In the genomic region with DNA sequence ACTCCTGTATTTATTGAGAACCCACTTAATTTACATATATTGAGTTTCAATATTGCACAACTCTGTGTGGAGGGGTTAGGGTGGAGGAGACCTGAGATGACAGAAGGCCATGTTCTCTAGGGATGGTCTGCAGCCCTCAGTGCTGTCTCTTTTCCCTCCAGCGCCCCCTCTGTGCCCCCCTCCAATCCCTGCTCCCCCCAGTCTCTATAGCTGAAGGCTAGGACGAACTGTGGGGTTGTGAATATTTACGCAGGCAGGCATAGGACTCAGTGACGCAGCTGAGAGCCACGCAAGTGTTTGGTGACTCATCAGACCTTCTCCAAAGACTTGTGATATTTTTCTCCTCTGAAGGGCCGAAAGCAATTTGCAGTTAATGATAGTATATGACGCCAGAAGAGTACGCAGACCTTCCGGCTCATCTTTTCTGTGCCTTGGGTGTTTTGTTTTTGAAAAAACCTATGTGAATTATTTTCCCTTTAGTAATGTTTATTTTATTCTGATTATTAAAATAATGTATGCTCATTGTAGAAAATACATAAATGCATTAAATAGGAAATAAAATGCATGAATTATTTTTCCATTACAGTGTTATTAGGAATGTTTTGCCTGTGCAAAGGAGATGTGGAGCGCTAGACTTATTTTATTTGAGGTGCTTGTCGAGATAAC, we compare ENCODE assay signal across 13 cellular contexts. TPM values are rescaled to one million over a fixed set of nuclear protein-coding genes. Genes with fewer than 3 reads are reported as not detected.
DNase-seq lines count a peak whose midpoint lies in the region; ATAC-seq, FAIRE-seq and TF ChIP-seq lines count a peak whose summit lies in the region.
"Had no signal": no experiment of that assay in that cellular context is flagged by ENCODE, and none has a peak within 500 bp of the region (broad histone marks: within the 10 kb centered on the region; RNA-seq: fewer than 3 reads in every experiment).

No MANE protein-coding gene starts in this region.

- H3K27ac Mint-ChIP-seq in natural killer cell = peak overlapping the region; percentile 79 to 86
- H3K27ac Mint-ChIP-seq: nephron had no signal

- TF ChIP-seq RAD21 in K562 (CRISPR knock-in tag; conservative IDR thresholded peaks at IDR 0.05 in 1 of 2, IDR thresholded peaks at IDR 0.05 in 1 of 2) = no peak

- peak overlapping the region in 1 of 2 experiments; percentile 14; a peak in 2 of 4 replicates for H3K9ac ChIP-seq in K562 (ENCODE audit: insufficient read depth in 1 of 2, low read depth in 2 of 2, low read length in 2 of 2)

- no peak overlapping the region for H3K4me3 ChIP-seq in NB4 (ENCODE audit: low read depth, low read length)
- H3K4me3 ChIP-seq in K562 = no peak overlapping the region
- no peak overlapping the region for H3K4me3 ChIP-seq in foreskin fibroblast (ENCODE audit: low read depth in 1 of 2, low read length in 2 of 2)
- H3K4me3 ChIP-seq: heart left ventricle, uterus had no signal

- no TSS peak for BruUV-seq in K562 (replicated peaks; lab: Mats Ljungman, UMichigan)

- TF ChIP-seq CTCF in NB4 (IDR thresholded peaks at IDR 0.05; ENCODE audit: low read depth, low read length) (no peak), K562 (IDR thresholded peaks at IDR 0.05 in 2 of 3, conservative IDR thresholded peaks at IDR 0.05 in 1 of 3; ENCODE audit: insufficient read depth in 2 of 3, low read depth in 1 of 3, low read length in 3 of 3) (no peak), natural killer cell (IDR thresholded peaks at IDR 0.05) (no peak), foreskin fibroblast (IDR thresholded peaks at IDR 0.05; ENCODE audit: low read depth, low read length) (no peak)

- H2AFZ ChIP-seq in K562 (ENCODE audit: low read depth, low read length) = peak overlapping the region; percentile 41

- POLR2A ChIA-PET in K562 (lab: Yijun Ruan, JAX) = interaction anchor here (0.6 to 1.6 kb wide), 5 partner anchors 9 to 192 kb away, joined by 3 to 9 read pairs (median 4); no protein-coding TSS in a partner anchor

- DNase-seq in DMS53 treated with DMSO at 0.1 percent for 48 hours (lab: John Stamatoyannopoulos, UW; ENCODE audit: unreplicated experiment) = peak; percentile 56
- DNase-seq in NB4 (ENCODE audit: low read depth) = peak; percentile 73
- peak; percentile 56 to 81 (median 67) for DNase-seq in K562 (ENCODE audit: extremely low read depth in 1 of 4, low spot score in 3 of 4)
- DNase-seq in natural killer cell = no peak
- no peak for DNase-seq in foreskin fibroblast
- no peak for DNase-seq in SKM-1 treated with dmso at 0.1 percent for 144 hours (lab: John Stamatoyannopoulos, UW; ENCODE audit: unreplicated experiment)
- DNase-seq: activated CD4-positive, alpha-beta T cell treated with anti-CD3 and anti-CD28 coated beads, Interleukin-2, amount 50 U/mL, for 4 hours; heart left ventricle; uterus had no signal

- no peaks in the 10 kb centered on the region for H3K9me3 ChIP-seq in K562 (replicated peaks; ENCODE audit: control insufficient read depth, insufficient read depth, low read depth, low read length)
- H3K9me3 ChIP-seq: heart left ventricle, uterus had no signal

- no peaks in the 10 kb centered on the region for H3K27me3 Mint-ChIP-seq in natural killer cell (ENCODE audit: low read depth in 2 of 2)
- H3K27me3 Mint-ChIP-seq: brain had no signal

- no peaks in the 10 kb centered on the region for H3K27me3 ChIP-seq in K562 (ENCODE audit: control insufficient read depth in 2 of 2, insufficient read depth in 2 of 2, low read length in 2 of 2)
- H3K27me3 ChIP-seq: heart left ventricle, uterus had no signal

- peaks cover 34 to 52% of the 10 kb centered on the region in 2 experiments for H3K4me1 ChIP-seq in K562 (replicated peaks in 1 of 2; ENCODE audit: control insufficient read depth in 2 of 2, insufficient read depth in 2 of 2, low read length in 2 of 2)
- H3K4me1 ChIP-seq: uterus had no signal

- peak; percentile 95 for FAIRE-seq in K562 (lab: Jason Lieb, UNC)

- in situ Hi-C loops in K562 (cut with MboI) = no loop called here

- H3K36me3 Mint-ChIP-seq in natural killer cell = no peaks in the 10 kb centered on the region
- H3K36me3 Mint-ChIP-seq: brain had no signal

- peak overlapping the region; percentile 65; the same call in 2 of the 3 replicates for H3K27ac ChIP-seq in K562 (ENCODE audit: extremely low read depth, low read depth, low read length)
- H3K27ac ChIP-seq: heart left ventricle, uterus had no signal

- H3K9me3 Mint-ChIP-seq in natural killer cell = no peaks in the 10 kb centered on the region
- H3K9me3 Mint-ChIP-seq: brain, nephron had no signal

- no peak for TF ChIP-seq EP300 in K562 (IDR thresholded peaks at IDR 0.05; ENCODE audit: low read length)

- no peaks in the 10 kb centered on the region for H3K9me1 ChIP-seq in K562 (ENCODE audit: control insufficient read depth, insufficient read depth, low read length)

- H4K20me1 ChIP-seq in K562 (replicated peaks; ENCODE audit: control insufficient read depth, insufficient read depth, low read length) = peaks cover 5% of the 10 kb centered on the region; the same call in 1 of the 2 replicates

- H3K4me2 ChIP-seq in K562 (ENCODE audit: insufficient read depth, low read length) = no peak overlapping the region

- intact Hi-C loops in K562 (cut with micrococcal nuclease) = no loop called here
- intact Hi-C loops in natural killer cell (cut with micrococcal nuclease) = no loop called here

- peak overlapping the region; percentile 21 for H3K4me3 Mint-ChIP-seq in natural killer cell
- H3K4me3 Mint-ChIP-seq: brain, nephron had no signal

- peak; percentile 79 for ATAC-seq in K562
- ATAC-seq in natural killer cell = peak; percentile 72 to 84 (median 81)
- ATAC-seq in GM18517 (IDR thresholded peaks at IDR 0.05; ENCODE audit: unreplicated experiment) = no peak
- ATAC-seq in GM21360 (IDR thresholded peaks at IDR 0.05; ENCODE audit: unreplicated experiment) = no peak
- ATAC-seq: heart left ventricle had no signal

- CTCF ChIA-PET in K562 (lab: Yijun Ruan, JAX; ENCODE audit: low intra/inter-chr PET ratio) = no interaction called here

- no peaks in the 10 kb centered on the region for H3K36me3 ChIP-seq in K562 (ENCODE audit: control insufficient read depth, insufficient read depth, low read length)
- H3K36me3 ChIP-seq: heart left ventricle, uterus had no signal

- 0% methylated on average over 11 of the region's 11 CpGs for WGBS in K562 (ENCODE audit: insufficient coverage, low coverage, missing lambda C conversion rate)

- TF ChIP-seq POLR2A in NB4 (IDR thresholded peaks at IDR 0.05; ENCODE audit: extremely low read depth, insufficient read length) (no peak), K562 (conservative IDR thresholded peaks at IDR 0.05) (no peak)

- peaks cover 40 to 55% of the 10 kb centered on the region in 2 donors for H3K4me1 Mint-ChIP-seq in natural killer cell

- no peaks in the 10 kb centered on the region for H3K79me2 ChIP-seq in K562 (ENCODE audit: control insufficient read depth, insufficient read depth, low read length)

TF ChIP-seq in K562, 482 proteins besides CTCF, POLR2A, EP300 and RAD21 (continues in another document):
- TF ChIP-seq ARID1B (IDR thresholded peaks at IDR 0.05) (peak; percentile 63), BCOR (IDR thresholded peaks at IDR 0.05) (no peak), ZNF696 (CRISPR knock-in tag; conservative IDR thresholded peaks at IDR 0.05) (no peak), KLF13 (tag; IDR thresholded peaks at IDR 0.05; ENCODE audit: borderline replicate concordance, low read depth) (no peak)
- TF ChIP-seq, protein P1, sequence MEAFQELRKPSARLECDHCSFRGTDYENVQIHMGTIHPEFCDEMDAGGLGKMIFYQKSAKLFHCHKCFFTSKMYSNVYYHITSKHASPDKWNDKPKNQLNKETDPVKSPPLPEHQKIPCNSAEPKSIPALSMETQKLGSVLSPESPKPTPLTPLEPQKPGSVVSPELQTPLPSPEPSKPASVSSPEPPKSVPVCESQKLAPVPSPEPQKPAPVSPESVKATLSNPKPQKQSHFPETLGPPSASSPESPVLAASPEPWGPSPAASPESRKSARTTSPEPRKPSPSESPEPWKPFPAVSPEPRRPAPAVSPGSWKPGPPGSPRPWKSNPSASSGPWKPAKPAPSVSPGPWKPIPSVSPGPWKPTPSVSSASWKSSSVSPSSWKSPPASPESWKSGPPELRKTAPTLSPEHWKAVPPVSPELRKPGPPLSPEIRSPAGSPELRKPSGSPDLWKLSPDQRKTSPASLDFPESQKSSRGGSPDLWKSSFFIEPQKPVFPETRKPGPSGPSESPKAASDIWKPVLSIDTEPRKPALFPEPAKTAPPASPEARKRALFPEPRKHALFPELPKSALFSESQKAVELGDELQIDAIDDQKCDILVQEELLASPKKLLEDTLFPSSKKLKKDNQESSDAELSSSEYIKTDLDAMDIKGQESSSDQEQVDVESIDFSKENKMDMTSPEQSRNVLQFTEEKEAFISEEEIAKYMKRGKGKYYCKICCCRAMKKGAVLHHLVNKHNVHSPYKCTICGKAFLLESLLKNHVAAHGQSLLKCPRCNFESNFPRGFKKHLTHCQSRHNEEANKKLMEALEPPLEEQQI (IDR thresholded peaks at IDR 0.05) = no peak
- TF ChIP-seq, protein P2, sequence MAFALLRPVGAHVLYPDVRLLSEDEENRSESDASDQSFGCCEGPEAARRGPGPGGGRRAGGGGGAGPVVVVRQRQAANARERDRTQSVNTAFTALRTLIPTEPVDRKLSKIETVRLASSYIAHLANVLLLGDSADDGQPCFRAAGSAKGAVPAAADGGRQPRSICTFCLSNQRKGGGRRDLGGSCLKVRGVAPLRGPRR (CRISPR knock-in tag; IDR thresholded peaks at IDR 0.05) = no peak

RNA-seq across cellular contexts. Expression of a gene that starts 32.2 kb away (rescaled TPM):
- total RNA-seq in K562 (2011; cell fraction: chromatin; rRNA removed; ENCODE audit: low replicate concordance) = 10.4 and 15.9 TPM in 2 replicates
- 11.0 and 11.7 TPM in 2 replicates for total RNA-seq in K562 (2011; cell fraction: nucleolus; rRNA removed)
- 8.4 and 11.8 TPM in 2 replicates for total RNA-seq in K562 (2011; cell fraction: nucleoplasm; rRNA removed)
- total RNA-seq in K562 (2014; rRNA removed) (11.2 TPM in 2 replicates), K562 (2014; rRNA removed; fragmentation: Illumina TruSeq; extraction: Trizol) (4.1 and 4.2 TPM in 2 replicates), K562 (2015; rRNA removed; fragmentation: Illumina TruSeq; extraction: Trizol) (6.3 and 6.7 TPM in 2 replicates), K562 (2021) (8.0 and 8.4 TPM in 2 replicates), natural killer cell (1 to 10 TPM; 5.0 to 9.8 (median 9.7) TPM)
- polyA plus RNA-seq in K562 (2011; rRNA removed) (6.3 and 7.0 TPM in 2 replicates), K562 (2014; fragmentation: Illumina TruSeq; extraction: Trizol) (7.6 and 7.7 TPM in 2 replicates), K562 (2014; fragmentation: Nextera tagmentation; extraction: Ambion mirVana) (1 to 10 TPM in 1 of 2 experiments, under 1 TPM in 1; 0.42 to 1.2 TPM), K562 (2014; rRNA removed) (7.8 and 8.9 TPM in 2 replicates)
- 8.2 and 14.0 TPM in 2 replicates for polyA plus RNA-seq in K562 (2011; cell fraction: cytosol; rRNA removed)
- 4.9 and 5.8 TPM in 2 replicates for polyA plus RNA-seq in K562 (2011; cell fraction: nucleus; rRNA removed)
- 5.4 and 13.7 TPM in 2 replicates for polyA plus RNA-seq in K562 (2012)
- polyA minus RNA-seq in K562 (2011; rRNA and poly(A)+ RNA removed) = 5.4 and 6.8 TPM in 2 replicates
- 3.7 and 4.5 TPM in 2 replicates for polyA minus RNA-seq in K562 (2011; cell fraction: cytosol; rRNA and poly(A)+ RNA removed)
- 7.9 and 11.1 TPM in 2 replicates for polyA minus RNA-seq in K562 (2011; cell fraction: nucleus; rRNA and poly(A)+ RNA removed)

Comparison
In these comparisons a context has a peak if more than half of its experiments do, and no peak if none do; other contexts are left out.
1. DNase-seq: peak in DMS53 treated with DMSO at 0.1 percent for 48 hours (single experiment), NB4 (single experiment) and K562 (4 of 4); none in natural killer cell (single experiment), foreskin fibroblast (0 of 2) and SKM-1 treated with dmso at 0.1 percent for 144 hours (single experiment).
2. ATAC-seq: peak in K562 (single experiment) and natural killer cell (3 of 3); none in GM18517 (single experiment) and GM21360 (single experiment).